14 cellular contexts compared by ENCODE assay signal in the genomic region with DNA sequence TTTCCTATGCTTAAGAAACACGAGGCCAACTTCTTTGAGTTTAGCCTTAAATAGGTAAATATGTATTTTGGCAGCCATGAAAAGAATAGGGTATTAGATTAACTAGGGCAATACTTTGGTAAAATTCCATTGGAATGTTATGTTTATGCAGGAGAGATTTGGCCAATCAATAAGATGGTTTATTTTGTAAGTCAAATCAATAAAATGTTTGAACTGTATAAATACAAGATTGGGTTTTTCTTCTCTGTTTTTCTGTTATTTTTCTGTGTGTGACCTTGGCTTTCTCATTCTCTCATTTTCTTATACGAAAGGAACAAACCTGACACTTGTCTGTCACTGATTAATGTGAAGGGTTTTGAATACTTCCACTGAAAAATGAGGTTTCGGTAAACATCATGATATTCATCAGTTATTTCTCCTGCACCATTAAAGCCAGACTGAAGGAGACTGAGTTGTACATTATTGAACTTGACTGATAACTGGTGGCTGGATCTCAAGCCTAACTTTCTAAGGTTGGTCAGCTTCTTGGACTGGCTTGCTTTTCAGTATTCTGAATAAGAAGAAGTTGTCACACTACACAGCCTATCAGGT.
"Had no signal": no experiment of that assay in that cellular context is flagged by ENCODE, and none has a peak within 500 bp of the region (broad histone marks: within the 10 kb centered on the region; RNA-seq: fewer than 3 reads in every experiment).

No MANE protein-coding gene starts in this region.

- H3K27ac Mint-ChIP-seq: activated CD4-positive, alpha-beta memory T cell treated with anti-CD3 and anti-CD28 coated beads for 36 hours; activated CD4-positive, alpha-beta T cell treated with anti-CD3 and anti-CD28 coated beads for 36 hours; activated naive CD8-positive, alpha-beta T cell treated with anti-CD3 and anti-CD28 coated beads, Interleukin-2, amount 10 ng/mL, durations not matched to agents 7 days and 5 days; stimulated activated naive B cell treated with anti-CD40 and anti-IgM and Interleukin-4, amounts not matched to agents 10 μg/mL and 1 μg/mL and 100 μg/mL, for 72 hours; WTC11 had no signal

- H3K4me3 ChIP-seq: dorsolateral prefrontal cortex, hepatocyte, lung, thoracic aorta had no signal

- H3K27me3 ChIP-seq: hepatocyte had no signal

- H3K27me3 Mint-ChIP-seq: activated CD4-positive, alpha-beta memory T cell treated with anti-CD3 and anti-CD28 coated beads for 36 hours; activated CD4-positive, alpha-beta T cell treated with anti-CD3 and anti-CD28 coated beads for 36 hours; activated naive CD8-positive, alpha-beta T cell treated with anti-CD3 and anti-CD28 coated beads, Interleukin-2, amount 10 ng/mL, durations not matched to agents 7 days and 5 days; stimulated activated naive B cell treated with anti-CD40 and anti-IgM and Interleukin-4, amounts not matched to agents 10 μg/mL and 1 μg/mL and 100 μg/mL, for 72 hours had no signal

- H3K9me3 Mint-ChIP-seq: activated CD4-positive, alpha-beta memory T cell treated with anti-CD3 and anti-CD28 coated beads for 36 hours; WTC11 had no signal

- H3K4me3 Mint-ChIP-seq: activated CD4-positive, alpha-beta memory T cell treated with anti-CD3 and anti-CD28 coated beads for 36 hours; activated CD4-positive, alpha-beta T cell treated with anti-CD3 and anti-CD28 coated beads for 36 hours; activated naive CD8-positive, alpha-beta T cell treated with anti-CD3 and anti-CD28 coated beads, Interleukin-2, amount 10 ng/mL, durations not matched to agents 7 days and 5 days; stimulated activated naive B cell treated with anti-CD40 and anti-IgM and Interleukin-4, amounts not matched to agents 10 μg/mL and 1 μg/mL and 100 μg/mL, for 72 hours; WTC11 had no signal

- H3K27ac ChIP-seq: hepatocyte, parathyroid adenoma, thoracic aorta had no signal

- H3K9ac ChIP-seq: parathyroid adenoma had no signal

- ATAC-seq: activated CD4-positive, alpha-beta T cell treated with anti-CD3 and anti-CD28 coated beads for 36 hours; left cardiac atrium; stimulated activated naive B cell treated with anti-CD40 and anti-IgM and Interleukin-4, amounts not matched to agents 10 μg/mL and 1 μg/mL and 100 μg/mL, for 72 hours; WTC11 had no signal

- H3K36me3 ChIP-seq: thoracic aorta had no signal

- H3K9me3 ChIP-seq: thoracic aorta had no signal

- DNase-seq: activated CD4-positive, alpha-beta memory T cell treated with anti-CD3 and anti-CD28 coated beads for 36 hours; activated CD4-positive, alpha-beta T cell treated with anti-CD3 and anti-CD28 coated beads for 36 hours; activated naive CD4-positive, alpha-beta T cell; activated naive CD8-positive, alpha-beta T cell treated with anti-CD3 and anti-CD28 coated beads, Interleukin-2, amount 10 ng/mL, durations not matched to agents 7 days and 5 days; amygdala; dorsolateral prefrontal cortex; left cardiac atrium; stimulated activated naive B cell treated with anti-CD40 and anti-IgM and Interleukin-4, amounts not matched to agents 10 μg/mL and 1 μg/mL and 100 μg/mL, for 72 hours had no signal

- FAIRE-seq: TTC549 had no signal

- H3K36me3 Mint-ChIP-seq: WTC11 had no signal
